In the genomic region with DNA sequence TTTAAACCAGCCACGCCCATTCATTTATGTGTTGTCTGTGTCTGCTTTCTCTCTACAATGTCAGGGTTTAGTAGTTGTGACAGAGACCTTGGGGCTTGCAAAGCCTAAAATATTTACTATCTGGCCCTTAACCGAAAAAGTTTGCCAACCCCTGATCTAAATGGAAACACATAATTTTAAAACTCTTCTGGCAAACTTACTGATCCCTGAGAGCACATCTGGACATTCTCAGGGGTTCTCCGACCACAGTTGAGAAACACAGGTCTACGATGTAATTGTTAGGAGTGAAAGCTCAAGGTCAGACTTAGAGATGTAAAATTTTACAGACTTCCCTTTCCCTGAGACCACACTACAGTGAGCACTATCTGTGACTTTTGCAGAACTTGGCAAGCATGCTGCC, we compare ENCODE assay signal across 18 cellular contexts. TPM values are rescaled to one million over a fixed set of nuclear protein-coding genes. Genes with fewer than 3 reads are reported as not detected.
A peak's percentile ranks its signal among the peaks of the same experiment; 100 is the strongest.
DNase-seq lines count a peak whose midpoint lies in the region; ATAC-seq and TF ChIP-seq lines count a peak whose summit lies in the region.
"Had no signal": no experiment of that assay in that cellular context is flagged by ENCODE, and none has a peak within 500 bp of the region (broad histone marks: within the 10 kb centered on the region; RNA-seq: fewer than 3 reads in every experiment).

No MANE protein-coding gene starts in this region.

- no peak for TF ChIP-seq CTCF in cardiac muscle cell (IDR thresholded peaks at IDR 0.05; ENCODE audit: low read depth, low read length)
- no peak for TF ChIP-seq CTCF in CD14-positive monocyte (IDR thresholded peaks at IDR 0.05)

- H3K27me3 ChIP-seq in cardiac muscle cell = no peaks in the 10 kb centered on the region
- no peaks in the 10 kb centered on the region for H3K27me3 ChIP-seq in muscle layer of colon (ENCODE audit: control insufficient read depth in 1 of 2, insufficient read depth in 2 of 2, low read length in 2 of 2)
- H3K27me3 ChIP-seq: foreskin keratinocyte, ovary, spleen had no signal

- DNase-seq in cardiac muscle cell (ENCODE audit: low read depth in 1 of 2, low spot score in 1 of 2) (peak in 1 of 2 donors; percentile 47), left ventricle myocardium superior (no peak), CD14-positive monocyte (ENCODE audit: low spot score) (no peak), NCI-H187 (lab: John Stamatoyannopoulos, UW) (no peak)
- no peak for DNase-seq in activated naive CD8-positive, alpha-beta T cell treated with anti-CD3 and anti-CD28 coated beads for 36 hours
- DNase-seq in activated CD4-positive, alpha-beta T cell treated with anti-CD3 and anti-CD28 coated beads for 1 hour = no peak
- DNase-seq: activated CD8-positive, alpha-beta T cell treated with anti-CD3 and anti-CD28 coated beads, Interleukin-2, amount 10 ng/mL, durations not matched to agents 7 days and 5 days; CD8-positive, alpha-beta T cell; foreskin keratinocyte; mesenchymal stem cell; NCI-H345; spleen; stimulated activated naive CD8-positive, alpha-beta T cell treated with anti-CD3 and anti-CD28 coated beads, Interleukin-15, Interleukin-2, amounts not matched to agents 100 U/mL and 50 U/mL, for 24 hours had no signal

- H3K27ac ChIP-seq in cardiac muscle cell (peak overlapping the region; percentile 7), cingulate gyrus (ENCODE audit: low read depth, low read length) (peak overlapping the region; percentile 66), muscle layer of colon (ENCODE audit: low read depth, low read length) (peak overlapping the region; percentile 56)
- H3K27ac ChIP-seq: foreskin keratinocyte, SK-N-MC, spleen had no signal

- H3K36me3 Mint-ChIP-seq in activated naive CD8-positive, alpha-beta T cell treated with anti-CD3 and anti-CD28 coated beads for 36 hours = no peaks in the 10 kb centered on the region
- peaks cover 63 to 85% of the 10 kb centered on the region in 2 donors for H3K36me3 Mint-ChIP-seq in CD14-positive monocyte
- H3K36me3 Mint-ChIP-seq: CD8-positive, alpha-beta T cell had no signal

- no peaks in the 10 kb centered on the region for H3K4me1 Mint-ChIP-seq in activated naive CD8-positive, alpha-beta T cell treated with anti-CD3 and anti-CD28 coated beads for 36 hours
- peaks cover 15% of the 10 kb centered on the region for H3K4me1 Mint-ChIP-seq in CD14-positive monocyte

- H3K4me1 ChIP-seq in cardiac muscle cell (ENCODE audit: low read depth) (peaks cover 14% of the 10 kb centered on the region), muscle layer of colon (ENCODE audit: insufficient read depth, low read length) (peaks cover 52% of the 10 kb centered on the region)
- H3K4me1 ChIP-seq: foreskin keratinocyte, spleen had no signal

- no peak overlapping the region for H3K27ac Mint-ChIP-seq in activated naive CD8-positive, alpha-beta T cell treated with anti-CD3 and anti-CD28 coated beads for 36 hours
- H3K27ac Mint-ChIP-seq in CD14-positive monocyte = peak overlapping the region in 2 of 7 donors; percentile 7 to 65
- H3K27ac Mint-ChIP-seq: activated CD8-positive, alpha-beta T cell treated with anti-CD3 and anti-CD28 coated beads, Interleukin-2, amount 10 ng/mL, durations not matched to agents 7 days and 5 days; activated T-helper 2 cell treated with anti-CD3 and anti-CD28 coated beads, Interferon-gamma antibody, Interleukin-2, Interleukin-4, amounts not matched to agents 10 μg/mL and 5 μg/mL and 100 μg/mL, durations not matched to agents 14 hours and 24 hours and 36 hours; CD8-positive, alpha-beta T cell had no signal

- H3K36me3 ChIP-seq in cardiac muscle cell = no peaks in the 10 kb centered on the region
- no peaks in the 10 kb centered on the region for H3K36me3 ChIP-seq in muscle layer of colon (ENCODE audit: insufficient read depth, low read length)
- H3K36me3 ChIP-seq: ovary, spleen had no signal

- intact Hi-C loops in left ventricle myocardium superior (cut with micrococcal nuclease) (no loop called here), CD14-positive monocyte (cut with micrococcal nuclease) (no loop called here)

- H3K9ac ChIP-seq in muscle layer of colon (ENCODE audit: low read length) = no peak overlapping the region

- H3K9me3 Mint-ChIP-seq in activated naive CD8-positive, alpha-beta T cell treated with anti-CD3 and anti-CD28 coated beads for 36 hours = no peaks in the 10 kb centered on the region
- H3K9me3 Mint-ChIP-seq in CD14-positive monocyte = peaks cover 0 to 9% (median 5%) of the 10 kb centered on the region in 7 donors
- H3K9me3 Mint-ChIP-seq: activated T-helper 2 cell treated with anti-CD3 and anti-CD28 coated beads, Interferon-gamma antibody, Interleukin-2, Interleukin-4, amounts not matched to agents 10 μg/mL and 5 μg/mL and 100 μg/mL, durations not matched to agents 14 hours and 24 hours and 36 hours; CD8-positive, alpha-beta T cell had no signal

- no peak overlapping the region for H3K4me3 Mint-ChIP-seq in activated naive CD8-positive, alpha-beta T cell treated with anti-CD3 and anti-CD28 coated beads for 36 hours
- no peak overlapping the region for H3K4me3 Mint-ChIP-seq in CD14-positive monocyte
- H3K4me3 Mint-ChIP-seq: activated CD8-positive, alpha-beta T cell treated with anti-CD3 and anti-CD28 coated beads, Interleukin-2, amount 10 ng/mL, durations not matched to agents 7 days and 5 days; CD8-positive, alpha-beta T cell had no signal

- no peaks in the 10 kb centered on the region for H3K27me3 Mint-ChIP-seq in activated naive CD8-positive, alpha-beta T cell treated with anti-CD3 and anti-CD28 coated beads for 36 hours
- H3K27me3 Mint-ChIP-seq in CD14-positive monocyte (ENCODE audit: low read depth in 3 of 3) = no peaks in the 10 kb centered on the region

- H3K9me3 ChIP-seq in cardiac muscle cell (ENCODE audit: low read depth) (no peaks in the 10 kb centered on the region), muscle layer of colon (ENCODE audit: low read length) (no peaks in the 10 kb centered on the region)
- H3K9me3 ChIP-seq: ovary, spleen had no signal

- H3K4me3 ChIP-seq in cardiac muscle cell (no peak overlapping the region), muscle layer of colon (ENCODE audit: low read depth in 1 of 2, low read length in 2 of 2) (peak overlapping the region; percentile 9 to 15)
- H3K4me3 ChIP-seq: ovary, SK-N-MC, spleen had no signal

- ATAC-seq in left ventricle myocardium superior = no peak
- ATAC-seq: activated CD8-positive, alpha-beta T cell treated with anti-CD3 and anti-CD28 coated beads, Interleukin-2, amount 10 ng/mL, durations not matched to agents 7 days and 5 days; CD8-positive, alpha-beta T cell; foreskin keratinocyte; stimulated activated naive CD8-positive, alpha-beta T cell treated with anti-CD3 and anti-CD28 coated beads, Interleukin-15, Interleukin-2, amounts not matched to agents 100 U/mL and 50 U/mL, for 24 hours had no signal

RNA-seq across cellular contexts. Expression of a gene that starts 21.4 kb away (rescaled TPM):
- total RNA-seq in cardiac muscle cell (8.3 and 10.8 TPM in 2 replicates), left ventricle myocardium superior (4.7 TPM)
- polyA plus RNA-seq in cardiac muscle cell (0.89 and 2.0 TPM in 2 replicates), CD14-positive monocyte (1 to 10 TPM; 2.5 to 3.3 TPM)
- total RNA-seq in activated naive CD8-positive, alpha-beta T cell treated with anti-CD3 and anti-CD28 coated beads for 36 hours = 1 to 10 TPM; 1.4 to 1.7 TPM

Comparison
In these comparisons a context has a peak if more than half of its experiments do, and no peak if none do; other contexts are left out.
1. H3K27ac ChIP-seq: peak in every context shown above with its lines; median percentile 66 in cingulate gyrus; 56 in muscle layer of colon; 7 in cardiac muscle cell.